In genomic region chr16:88915639-88916327, GRCh38 we compare ENCODE assay signal across 27 cellular contexts. TPM values are rescaled to one million over a fixed set of nuclear protein-coding genes. Genes with fewer than 3 reads are reported as not detected.
DNase-seq lines count a peak whose midpoint lies in the region; ATAC-seq, FAIRE-seq and TF ChIP-seq lines count a peak whose summit lies in the region.
"Had no signal": no experiment of that assay in that cellular context is flagged by ENCODE, and none has a peak within 500 bp of the region (broad histone marks: within the 10 kb centered on the region; RNA-seq: fewer than 3 reads in every experiment).

No MANE protein-coding gene starts in this region.

- H3K9me3 ChIP-seq in tibial artery = no peaks in the 10 kb centered on the region
- H3K9me3 ChIP-seq: MG63 had no signal

- no peak overlapping the region for H3K27ac ChIP-seq in tibial artery
- H3K27ac ChIP-seq: SK-N-MC had no signal

- H3K4me1 ChIP-seq in tibial artery = peaks cover 0 to 16% (median 5%) of the 10 kb centered on the region in 4 donors

- no peak for TF ChIP-seq CTCF in activated B cell treated with CpG ODN at 0.5 μM for 24 hours (IDR thresholded peaks at IDR 0.05)
- TF ChIP-seq CTCF in glutamatergic neuron (IDR thresholded peaks at IDR 0.05; ENCODE audit: partially characterized antibody, unreplicated experiment) = no peak
- TF ChIP-seq CTCF in tibial artery (IDR thresholded peaks at IDR 0.05) = no peak

- intact Hi-C loops in activated B cell treated with CpG ODN at 0.5 μM for 24 hours (cut with micrococcal nuclease) = no loop called here
- intact Hi-C loops in tibial artery (cut with DNase I; ENCODE audit: low total_unique reads) = no loop called here

- peak; percentile 90 for FAIRE-seq in GM12891 (lab: Jason Lieb, UNC)
- peak; percentile 96 for FAIRE-seq in urothelium cell line (lab: Jason Lieb, UNC)
- FAIRE-seq: GM19239, RCC 7860 had no signal

- no peak for DNase-seq in GM12891 (ENCODE audit: insufficient read length, low spot score)
- DNase-seq in activated B cell treated with CpG ODN at 0.5 μM for 24 hours = no peak
- no peak for DNase-seq in glutamatergic neuron
- DNase-seq in urothelium cell line (ENCODE audit: low spot score) = no peak
- DNase-seq in activated T-cell treated with anti-CD3 and anti-CD28 coated beads, Interleukin-2, amount 50 U/mL, for 72 hours = no peak
- DNase-seq in foreskin melanocyte = no peak
- DNase-seq in tibial artery = no peak
- DNase-seq: CD4-positive, CD25-positive, alpha-beta regulatory T cell; DMS53; KG1; MG63; NCI-H1105 treated with DMSO at 0.1 percent for 48 hours; NCI-H146; NCI-H1930; NCI-H2107; NCI-H524; NCI-H748 treated with DMSO at 0.1 percent for 48 hours; SIG-M5 had no signal

- CTCF ChIA-PET in activated B cell treated with CpG ODN at 0.5 μM for 24 hours (lab: Charles Lee) = no interaction called here

- no peaks in the 10 kb centered on the region for H3K27me3 Mint-ChIP-seq in activated B cell treated with CpG ODN at 0.5 μM for 24 hours
- H3K27me3 Mint-ChIP-seq in glutamatergic neuron (ENCODE audit: unreplicated experiment) = peaks cover 14% of the 10 kb centered on the region
- H3K27me3 Mint-ChIP-seq in activated T-cell treated with anti-CD3 and anti-CD28 coated beads, Interleukin-2, amount 50 U/mL, for 72 hours (ENCODE audit: low read depth) = no peaks in the 10 kb centered on the region
- H3K27me3 Mint-ChIP-seq: CD4-positive, CD25-positive, alpha-beta regulatory T cell had no signal

- H3K27ac Mint-ChIP-seq in activated B cell treated with CpG ODN at 0.5 μM for 24 hours (peak overlapping the region; percentile 24), glutamatergic neuron (ENCODE audit: unreplicated experiment) (peak overlapping the region; percentile 48)
- H3K27ac Mint-ChIP-seq in activated T-cell treated with anti-CD3 and anti-CD28 coated beads, Interleukin-2, amount 50 U/mL, for 72 hours = no peak overlapping the region

- no peaks in the 10 kb centered on the region for H3K36me3 ChIP-seq in tibial artery
- H3K36me3 ChIP-seq: MG63 had no signal

- TF ChIP-seq POLR2A in GM12891 (IDR thresholded peaks at IDR 0.05; ENCODE audit: low read depth, low read length) = no peak

- H3K9me3 Mint-ChIP-seq in activated B cell treated with CpG ODN at 0.5 μM for 24 hours (no peaks in the 10 kb centered on the region), glutamatergic neuron (ENCODE audit: unreplicated experiment) (peaks cover 21% of the 10 kb centered on the region)
- H3K9me3 Mint-ChIP-seq in activated T-cell treated with anti-CD3 and anti-CD28 coated beads, Interleukin-2, amount 50 U/mL, for 72 hours = peaks cover 2 to 3% of the 10 kb centered on the region in 2 donors
- H3K9me3 Mint-ChIP-seq: CD4-positive, CD25-positive, alpha-beta regulatory T cell had no signal

- H3K27me3 ChIP-seq in tibial artery = peaks cover 0 to 80% of the 10 kb centered on the region in 2 donors
- H3K27me3 ChIP-seq: MG63 had no signal

- POLR2A ChIA-PET in activated B cell treated with CpG ODN at 0.5 μM for 24 hours (lab: Charles Lee) = no interaction called here

- no peak overlapping the region for H3K4me3 Mint-ChIP-seq in activated B cell treated with CpG ODN at 0.5 μM for 24 hours
- H3K4me3 Mint-ChIP-seq in glutamatergic neuron (ENCODE audit: unreplicated experiment) = no peak overlapping the region
- no peak overlapping the region for H3K4me3 Mint-ChIP-seq in activated T-cell treated with anti-CD3 and anti-CD28 coated beads, Interleukin-2, amount 50 U/mL, for 72 hours
- H3K4me3 Mint-ChIP-seq: CD4-positive, CD25-positive, alpha-beta regulatory T cell had no signal

- ATAC-seq in activated B cell treated with CpG ODN at 0.5 μM for 24 hours (ENCODE audit: low read depth) = no peak
- no peak for ATAC-seq in activated T-cell treated with anti-CD3 and anti-CD28 coated beads, Interleukin-2, amount 50 U/mL, for 72 hours (replicated peaks in 1 of 2)
- ATAC-seq: HCT116 had no signal

- no peak overlapping the region for H3K4me3 ChIP-seq in tibial artery
- H3K4me3 ChIP-seq: MG63, SK-N-MC had no signal

- peaks cover 38% of the 10 kb centered on the region for H3K36me3 Mint-ChIP-seq in activated B cell treated with CpG ODN at 0.5 μM for 24 hours (ENCODE audit: low read depth)
- peaks cover 12% of the 10 kb centered on the region for H3K36me3 Mint-ChIP-seq in glutamatergic neuron (ENCODE audit: unreplicated experiment)
- no peaks in the 10 kb centered on the region for H3K36me3 Mint-ChIP-seq in activated T-cell treated with anti-CD3 and anti-CD28 coated beads, Interleukin-2, amount 50 U/mL, for 72 hours (ENCODE audit: insufficient read depth in 2 of 2)
- H3K36me3 Mint-ChIP-seq: CD4-positive, CD25-positive, alpha-beta regulatory T cell had no signal

- H3K4me1 Mint-ChIP-seq in activated B cell treated with CpG ODN at 0.5 μM for 24 hours (peaks cover 59% of the 10 kb centered on the region), glutamatergic neuron (ENCODE audit: low read depth, unreplicated experiment) (peaks cover 37% of the 10 kb centered on the region)
- no peaks in the 10 kb centered on the region for H3K4me1 Mint-ChIP-seq in activated T-cell treated with anti-CD3 and anti-CD28 coated beads, Interleukin-2, amount 50 U/mL, for 72 hours (ENCODE audit: low read depth)

TF ChIP-seq in GM12891, 5 proteins besides CTCF, POLR2A, EP300 and RAD21:
- no peak for TF ChIP-seq PAX5 (IDR thresholded peaks at IDR 0.05; ENCODE audit: insufficient read depth, low read length, severe bottlenecking)
- no peak for TF ChIP-seq SPI1 (IDR thresholded peaks at IDR 0.05; ENCODE audit: low read depth, low read length)
- no peak for TF ChIP-seq POU2F2 (IDR thresholded peaks at IDR 0.05; ENCODE audit: low read depth, low read length)
- TF ChIP-seq POLR2AphosphoS5 (IDR thresholded peaks at IDR 0.05; ENCODE audit: low read depth, low read length) = no peak
- no peak for TF ChIP-seq TAF1 (IDR thresholded peaks at IDR 0.05; ENCODE audit: low read depth, low read length)

RNA-seq across cellular contexts. Expression of gene PABPN1L, which starts 49.3 kb away (rescaled TPM):
- not detected for polyA plus RNA-seq in GM12891 (2012; ENCODE audit: low read depth, missing spikeins)
- total RNA-seq in activated B cell treated with CpG ODN at 0.5 μM for 24 hours = 0.44 and 0.67 TPM in 2 replicates
- 3.9 TPM for total RNA-seq in glutamatergic neuron (ENCODE audit: unreplicated experiment)
- not detected for total RNA-seq in activated T-cell treated with anti-CD3 and anti-CD28 coated beads, Interleukin-2, amount 50 U/mL, for 72 hours
- total RNA-seq: A673; CD4-positive, CD25-positive, alpha-beta regulatory T cell; Daoy; G401; H4; HT1080 had no signal
- polyA plus RNA-seq: CD4-positive, CD25-positive, alpha-beta regulatory T cell had no signal

RNA-seq across cellular contexts. Expression of gene TRAPPC2L, which starts 58.9 kb away (rescaled TPM):
- polyA plus RNA-seq in GM12891 (2012; ENCODE audit: low read depth, missing spikeins) = 81.3 TPM
- total RNA-seq in activated B cell treated with CpG ODN at 0.5 μM for 24 hours (38.7 and 54.8 TPM in 2 replicates), glutamatergic neuron (ENCODE audit: unreplicated experiment) (50.6 TPM)
- 10 to 100 TPM; 32.0 to 35.2 TPM for total RNA-seq in activated T-cell treated with anti-CD3 and anti-CD28 coated beads, Interleukin-2, amount 50 U/mL, for 72 hours

RNA-seq across cellular contexts. Expression of gene GALNS, which starts 59.0 kb away (rescaled TPM):
- polyA plus RNA-seq in GM12891 (2012; ENCODE audit: low read depth, missing spikeins) = 7.4 TPM
- 39.9 and 48.3 TPM in 2 replicates for total RNA-seq in activated B cell treated with CpG ODN at 0.5 μM for 24 hours
- total RNA-seq in glutamatergic neuron (ENCODE audit: unreplicated experiment) = 31.7 TPM
- 10 to 100 TPM; 26.1 to 31.7 TPM for total RNA-seq in activated T-cell treated with anti-CD3 and anti-CD28 coated beads, Interleukin-2, amount 50 U/mL, for 72 hours
